In the genomic region with DNA sequence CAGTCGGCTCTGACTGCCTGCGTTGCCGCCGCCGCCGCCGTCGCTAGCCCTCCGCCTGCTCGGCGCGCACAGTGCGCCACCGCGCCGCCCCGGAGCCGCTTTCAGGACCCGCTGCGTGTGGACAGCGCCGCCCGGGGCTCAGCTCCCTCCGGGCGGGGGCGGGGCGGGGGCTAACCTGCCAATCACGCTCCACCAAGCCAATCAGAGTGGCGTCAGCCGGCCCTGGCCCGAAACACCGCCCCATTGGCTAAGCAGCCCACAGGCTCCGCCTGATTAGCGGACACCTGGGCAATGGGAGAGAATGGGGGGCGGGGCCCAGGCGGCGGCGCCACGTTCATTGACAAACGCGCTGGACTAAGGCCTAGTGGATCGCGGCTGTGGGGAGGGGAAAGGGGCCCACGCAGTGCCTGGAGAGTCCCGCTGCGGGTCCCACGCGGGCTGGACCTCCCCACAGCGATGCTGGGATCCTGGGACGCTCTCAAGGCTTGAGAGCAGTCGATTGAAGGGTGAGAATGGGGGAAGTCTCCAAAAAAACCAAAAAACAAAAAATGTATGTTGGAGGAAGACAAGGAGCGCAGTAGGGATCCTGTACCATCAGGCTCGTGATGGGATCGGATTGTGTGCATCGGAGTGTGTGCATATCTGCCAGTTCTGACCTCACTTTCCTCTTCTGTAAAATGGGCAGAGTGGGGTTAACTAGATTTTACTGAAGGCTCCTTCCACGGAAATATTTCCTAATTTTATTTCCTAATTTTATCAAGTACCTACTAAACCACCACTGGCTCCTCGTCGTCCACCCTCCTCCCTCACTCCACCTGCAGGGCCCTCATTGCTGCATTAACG, we compare ENCODE assay signal across 8 cellular contexts. TPM values are rescaled to one million over a fixed set of nuclear protein-coding genes. Genes with fewer than 3 reads are reported as not detected.
DNase-seq lines count a peak whose midpoint lies in the region; ATAC-seq and TF ChIP-seq lines count a peak whose summit lies in the region.

No MANE protein-coding gene starts in this region.

- peaks cover 13 to 38% of the 10 kb centered on the region in 2 donors for H3K4me1 ChIP-seq in adrenal gland (replicated peaks in 1 of 2)

- intact Hi-C loops in adrenal gland (cut with DNase I) = no loop called here

- no peaks in the 10 kb centered on the region for H3K9me3 ChIP-seq in adrenal gland (replicated peaks in 1 of 3)

- peak overlapping the region; percentile 87 for H3K4me3 ChIP-seq in GM12865 (ENCODE audit: low read depth, low read length)
- peak overlapping the region in 1 of 4 donors; percentile 29 for H3K4me3 ChIP-seq in adrenal gland
- H3K4me3 ChIP-seq in retinal pigment epithelial cell (ENCODE audit: low read length) = peak overlapping the region; percentile 20

- H3K36me3 ChIP-seq in adrenal gland (replicated peaks in 1 of 2) = no peaks in the 10 kb centered on the region

- peak; percentile 75 for ATAC-seq in HG02623 (IDR thresholded peaks at IDR 0.05; ENCODE audit: unreplicated experiment)

- peaks cover 97% of the 10 kb centered on the region for H3K27me3 ChIP-seq in adrenal gland

- TF ChIP-seq CTCF in GM12865 (IDR thresholded peaks at IDR 0.05; ENCODE audit: insufficient read depth, low read depth, low read length, missing control alignments) (no peak), adrenal gland (IDR thresholded peaks at IDR 0.05) (no peak), retinal pigment epithelial cell (conservative IDR thresholded peaks at IDR 0.05; ENCODE audit: low read depth, low read length) (no peak)

- H3K27ac ChIP-seq in adrenal gland = no peak overlapping the region

- no peak for TF ChIP-seq POLR2A in adrenal gland (IDR thresholded peaks at IDR 0.05)

- DNase-seq in GM12865 (ENCODE audit: low read depth) = peak; percentile 99
- peak; percentile 96 for DNase-seq in NCI-H1105 (lab: John Stamatoyannopoulos, UW)
- peak; percentile 72 for DNase-seq in T follicular helper cell (ENCODE audit: low read depth)
- DNase-seq in adrenal gland = peak; percentile 93 to 97 (median 95)
- DNase-seq in hepatic stellate cell (ENCODE audit: low spot score) = peak; percentile 93
- DNase-seq in retinal pigment epithelial cell (ENCODE audit: low read depth) = peak; percentile 80
- no peak for DNase-seq in NCI-H226

- whole genome bisulfite sequencing in adrenal gland, 4 donors = 2 to 8% (median 3%) methylated on average over 22 to 59 of the region's 59 CpGs

RNA-seq across cellular contexts. Expression of a gene that starts 6.3 kb away (rescaled TPM):
- under 1 TPM in 3 of 8 donors, not detected in 5; 0.10 to 0.22 (median 0.19) TPM for total RNA-seq in adrenal gland
- polyA plus RNA-seq in adrenal gland = under 1 TPM in 2 of 3 donors, not detected in 1; under 0.01 to 0.07 TPM
